In the genomic region with DNA sequence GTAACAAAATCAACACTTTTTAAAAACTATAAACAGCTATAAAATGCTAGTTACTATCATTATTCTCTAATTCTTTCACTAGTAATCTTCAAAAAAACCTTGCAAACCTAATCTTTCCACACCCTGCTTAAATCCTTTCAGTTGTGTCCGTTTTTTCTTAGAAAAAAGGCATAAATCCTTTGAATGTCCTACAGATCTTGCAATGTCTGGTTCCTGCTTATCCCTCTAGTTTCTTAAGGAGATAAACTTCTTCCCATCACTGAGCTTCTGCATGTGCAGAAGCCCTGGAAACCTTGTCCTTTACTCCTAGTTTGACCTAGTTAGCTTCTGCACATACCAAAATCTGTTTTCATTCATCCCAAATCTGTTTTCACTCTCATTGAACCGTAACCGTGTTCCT, we compare ENCODE assay signal across 8 cellular contexts. TPM values are rescaled to one million over a fixed set of nuclear protein-coding genes. Genes with fewer than 3 reads are reported as not detected.
DNase-seq lines count a peak whose midpoint lies in the region; ATAC-seq and TF ChIP-seq lines count a peak whose summit lies in the region.

No MANE protein-coding gene starts in this region.

- TF ChIP-seq CTCF in GM06990 (IDR thresholded peaks at IDR 0.05; ENCODE audit: insufficient read depth, low read length, poor library complexity, severe bottlenecking) (no peak), RWPE2 (IDR thresholded peaks at IDR 0.05; ENCODE audit: poor library complexity, severe bottlenecking) (no peak), fibroblast of mammary gland (conservative IDR thresholded peaks at IDR 0.05; ENCODE audit: control insufficient read depth, insufficient read depth, low read depth, low read length) (no peak)

- DNase-seq in GM06990 (ENCODE audit: extremely low read depth, insufficient read length), result no peak
- DNase-seq in RWPE2 (ENCODE audit: low spot score), result no peak
- no peak for DNase-seq in fibroblast of mammary gland (ENCODE audit: low read depth)
- no peak for DNase-seq in stimulated activated CD4-positive, alpha-beta T cell treated with anti-CD3 and anti-CD28 coated beads, Interleukin-2, amount 100 ng/mL, for 24 hours
- no peak for DNase-seq in T-helper 9 cell
- DNase-seq in dermis blood vessel endothelial cell, result no peak

- peak overlapping the region; percentile 76 for H3K9ac ChIP-seq in rectal smooth muscle tissue (ENCODE audit: low read length)

- H3K4me3 ChIP-seq in GM06990 (replicated peaks; ENCODE audit: low read depth, low read length), result peak overlapping the region; percentile 77
- H3K4me3 ChIP-seq in RWPE2 (ENCODE audit: severe bottlenecking), result peak overlapping the region; percentile 80
- peak overlapping the region; percentile 91 for H3K4me3 ChIP-seq in fibroblast of mammary gland (ENCODE audit: control insufficient read depth, low read depth, low read length)
- peak overlapping the region; percentile 85 for H3K4me3 ChIP-seq in rectal smooth muscle tissue (ENCODE audit: low read length)

- H3K36me3 ChIP-seq in GM06990 (ENCODE audit: control insufficient read depth, insufficient read depth, low read length), result peaks cover 3% of the 10 kb centered on the region
- H3K36me3 ChIP-seq in RWPE2 (ENCODE audit: low read depth), result peaks cover 32% of the 10 kb centered on the region
- H3K36me3 ChIP-seq in rectal smooth muscle tissue (ENCODE audit: control insufficient read depth, insufficient read depth, low read length), result peaks cover 3% of the 10 kb centered on the region

- H3K4me1 ChIP-seq in RWPE2 (ENCODE audit: insufficient read depth, poor library complexity, severe bottlenecking), result peaks cover 13% of the 10 kb centered on the region
- H3K4me1 ChIP-seq in rectal smooth muscle tissue (ENCODE audit: control insufficient read depth, insufficient read depth, low read length), result peaks cover 19% of the 10 kb centered on the region

- no peak overlapping the region for H3K27ac ChIP-seq in RWPE2 (ENCODE audit: poor library complexity, severe bottlenecking)
- peak overlapping the region; percentile 97 for H3K27ac ChIP-seq in rectal smooth muscle tissue (ENCODE audit: low read depth, low read length)

- H3K27me3 ChIP-seq in GM06990 (replicated peaks; ENCODE audit: control insufficient read depth, insufficient read depth, low read length) (no peaks in the 10 kb centered on the region), RWPE2 (ENCODE audit: insufficient read depth, poor library complexity, severe bottlenecking) (no peaks in the 10 kb centered on the region), rectal smooth muscle tissue (ENCODE audit: control insufficient read depth, insufficient read depth, low read length) (no peaks in the 10 kb centered on the region)

- ATAC-seq in RWPE2 (ENCODE audit: low read depth) (no peak), HG02840 (IDR thresholded peaks at IDR 0.05; ENCODE audit: low FRiP score, unreplicated experiment) (no peak)

- no peaks in the 10 kb centered on the region for H3K9me3 ChIP-seq in RWPE2 (ENCODE audit: severe bottlenecking)

RNA-seq across cellular contexts. Expression of a gene that starts 1.3 kb away (rescaled TPM):
- 12.4 and 17.5 TPM in 2 replicates for total RNA-seq in dermis blood vessel endothelial cell
